8 cellular contexts compared by ENCODE assay signal in genomic region chr6:28488916-28489365, GRCh38. TPM values are rescaled to one million over a fixed set of nuclear protein-coding genes. Genes with fewer than 3 reads are reported as not detected.
DNase-seq lines count a peak whose midpoint lies in the region; ATAC-seq and TF ChIP-seq lines count a peak whose summit lies in the region.

No MANE protein-coding gene starts in this region.

- intact Hi-C loops in activated CD4-positive, alpha-beta memory T cell treated with anti-CD3 and anti-CD28 coated beads for 36 hours (cut with micrococcal nuclease) = loop anchor here (5.0 kb wide), 2 partner anchors 53 to 92 kb away; partner anchors contain the start of gene ZSCAN12
- intact Hi-C loops in Calu3 (cut with micrococcal nuclease; ENCODE audit: unreplicated experiment) = no loop called here

- peak; percentile 54 for DNase-seq in DMS114 treated with DMSO at 0.1 percent for 48 hours (lab: John Stamatoyannopoulos, UW; ENCODE audit: unreplicated experiment)
- DNase-seq in activated CD4-positive, alpha-beta memory T cell treated with anti-CD3 and anti-CD28 coated beads for 36 hours = peak; percentile 42
- DNase-seq in glomerular endothelial cell (ENCODE audit: extremely low read depth, low read depth, low spot score) = peak; percentile 61
- DNase-seq in stimulated activated CD4-positive, alpha-beta T cell treated with anti-CD3 and anti-CD28 coated beads, Interleukin-4, amount 100 ng/mL, for 1 hour = peak; percentile 16
- no peak for DNase-seq in GM13977 (ENCODE audit: low spot score)
- DNase-seq in Calu3 = no peak

- ATAC-seq in GM18870 (IDR thresholded peaks at IDR 0.05; ENCODE audit: unreplicated experiment) = no peak

- CTCF ChIA-PET in activated CD4-positive, alpha-beta memory T cell treated with anti-CD3 and anti-CD28 coated beads for 36 hours (lab: Charles Lee) = no interaction called here
- CTCF ChIA-PET in Calu3 (lab: Charles Lee) = interaction anchor here (0.7 kb wide), 1 partner anchor 98 kb away, joined by 4 read pairs; no protein-coding TSS in a partner anchor

- H3K9ac ChIP-seq in HUES48 (ENCODE audit: low read depth, low read length) = peak overlapping the region; percentile 47

- H3K4me3 Mint-ChIP-seq in activated CD4-positive, alpha-beta memory T cell treated with anti-CD3 and anti-CD28 coated beads for 36 hours = peak overlapping the region; percentile 56
- no peak overlapping the region for H3K4me3 Mint-ChIP-seq in Calu3 (ENCODE audit: low read depth, unreplicated experiment)

- POLR2A ChIA-PET in activated CD4-positive, alpha-beta memory T cell treated with anti-CD3 and anti-CD28 coated beads for 36 hours (lab: Charles Lee) = no interaction called here

- BruUV-seq in Calu3 (replicated peaks; lab: Mats Ljungman, UMichigan) = no TSS peak

- H3K27ac ChIP-seq in HUES48 (ENCODE audit: low read depth, low read length) = peak overlapping the region; percentile 61

- peak overlapping the region; percentile 38 for H3K27ac Mint-ChIP-seq in activated CD4-positive, alpha-beta memory T cell treated with anti-CD3 and anti-CD28 coated beads for 36 hours
- no peak overlapping the region for H3K27ac Mint-ChIP-seq in Calu3 (ENCODE audit: unreplicated experiment)

- no peaks in the 10 kb centered on the region for H3K27me3 ChIP-seq in HUES48 (ENCODE audit: control insufficient read depth, insufficient read depth, low read length)

- peaks cover 16% of the 10 kb centered on the region for H3K4me1 Mint-ChIP-seq in activated CD4-positive, alpha-beta memory T cell treated with anti-CD3 and anti-CD28 coated beads for 36 hours (ENCODE audit: low read depth)
- H3K4me1 Mint-ChIP-seq in Calu3 (ENCODE audit: low read depth, unreplicated experiment) = no peaks in the 10 kb centered on the region

- peaks cover 2% of the 10 kb centered on the region for H3K9me3 Mint-ChIP-seq in activated CD4-positive, alpha-beta memory T cell treated with anti-CD3 and anti-CD28 coated beads for 36 hours
- no peaks in the 10 kb centered on the region for H3K9me3 Mint-ChIP-seq in Calu3 (ENCODE audit: low read depth, unreplicated experiment)

- H3K36me3 Mint-ChIP-seq in activated CD4-positive, alpha-beta memory T cell treated with anti-CD3 and anti-CD28 coated beads for 36 hours = no peaks in the 10 kb centered on the region
- H3K36me3 Mint-ChIP-seq in Calu3 (ENCODE audit: insufficient read depth, unreplicated experiment) = no peaks in the 10 kb centered on the region

- peaks cover 4% of the 10 kb centered on the region; the same call in 1 of the 2 replicates for H3K4me1 ChIP-seq in HUES48 (ENCODE audit: control insufficient read depth, insufficient read depth, low read length)

- peak overlapping the region; percentile 85 for H3K4me3 ChIP-seq in HUES48 (ENCODE audit: low read depth, low read length)

- no peaks in the 10 kb centered on the region for H3K9me3 ChIP-seq in HUES48 (ENCODE audit: control insufficient read depth, insufficient read depth, low read length)

- H3K36me3 ChIP-seq in HUES48 (ENCODE audit: control insufficient read depth, insufficient read depth, low read length) = no peaks in the 10 kb centered on the region

- TF ChIP-seq CTCF in GM13977 (IDR thresholded peaks at IDR 0.05; ENCODE audit: extremely low read depth, insufficient read depth, missing control alignments) = no peak
- no peak for TF ChIP-seq CTCF in Calu3 (IDR thresholded peaks at IDR 0.05; ENCODE audit: unreplicated experiment)

- in situ Hi-C loops in GM13977 (cut with MboI; ENCODE audit: low pct_unique_long_range_greater_than_20kb, low sequenced_read_pairs, unreplicated experiment) = no loop called here

- peaks cover 63% of the 10 kb centered on the region for H3K27me3 Mint-ChIP-seq in activated CD4-positive, alpha-beta memory T cell treated with anti-CD3 and anti-CD28 coated beads for 36 hours
- H3K27me3 Mint-ChIP-seq in Calu3 (ENCODE audit: unreplicated experiment) = peaks cover 21% of the 10 kb centered on the region

RNA-seq across cellular contexts. Expression of gene GPX6, which starts 26.7 kb away (rescaled TPM):
- not detected for total RNA-seq in activated CD4-positive, alpha-beta memory T cell treated with anti-CD3 and anti-CD28 coated beads for 36 hours
- total RNA-seq in glomerular endothelial cell (not detected in 2 replicates), Calu3 (2022) (not detected in 2 replicates)

RNA-seq across cellular contexts. Expression of gene GPX5, which starts 36.7 kb away (rescaled TPM):
- not detected for total RNA-seq in activated CD4-positive, alpha-beta memory T cell treated with anti-CD3 and anti-CD28 coated beads for 36 hours
- total RNA-seq in glomerular endothelial cell (not detected in 2 replicates), Calu3 (2022) (not detected in 2 replicates)

RNA-seq across cellular contexts. Expression of gene ZSCAN23, which starts 45.6 kb away (rescaled TPM):
- total RNA-seq in activated CD4-positive, alpha-beta memory T cell treated with anti-CD3 and anti-CD28 coated beads for 36 hours = 1 to 10 TPM in 1 of 2 experiments, under 1 TPM in 1; 0.83 to 1.1 TPM
- total RNA-seq in glomerular endothelial cell = 1.2 and 2.0 TPM in 2 replicates
- 1.8 and 3.7 TPM in 2 replicates for total RNA-seq in Calu3 (2022)

Comparison
In these comparisons a context has a peak if more than half of its experiments do, and no peak if none do; other contexts are left out.
1. DNase-seq: peak in DMS114 treated with DMSO at 0.1 percent for 48 hours (single experiment), activated CD4-positive, alpha-beta memory T cell treated with anti-CD3 and anti-CD28 coated beads for 36 hours (single experiment), glomerular endothelial cell (single experiment) and stimulated activated CD4-positive, alpha-beta T cell treated with anti-CD3 and anti-CD28 coated beads, Interleukin-4, amount 100 ng/mL, for 1 hour (single experiment); none in GM13977 (single experiment) and Calu3 (single experiment).